ENCODE assay signal across 7 cellular contexts in the genomic region with DNA sequence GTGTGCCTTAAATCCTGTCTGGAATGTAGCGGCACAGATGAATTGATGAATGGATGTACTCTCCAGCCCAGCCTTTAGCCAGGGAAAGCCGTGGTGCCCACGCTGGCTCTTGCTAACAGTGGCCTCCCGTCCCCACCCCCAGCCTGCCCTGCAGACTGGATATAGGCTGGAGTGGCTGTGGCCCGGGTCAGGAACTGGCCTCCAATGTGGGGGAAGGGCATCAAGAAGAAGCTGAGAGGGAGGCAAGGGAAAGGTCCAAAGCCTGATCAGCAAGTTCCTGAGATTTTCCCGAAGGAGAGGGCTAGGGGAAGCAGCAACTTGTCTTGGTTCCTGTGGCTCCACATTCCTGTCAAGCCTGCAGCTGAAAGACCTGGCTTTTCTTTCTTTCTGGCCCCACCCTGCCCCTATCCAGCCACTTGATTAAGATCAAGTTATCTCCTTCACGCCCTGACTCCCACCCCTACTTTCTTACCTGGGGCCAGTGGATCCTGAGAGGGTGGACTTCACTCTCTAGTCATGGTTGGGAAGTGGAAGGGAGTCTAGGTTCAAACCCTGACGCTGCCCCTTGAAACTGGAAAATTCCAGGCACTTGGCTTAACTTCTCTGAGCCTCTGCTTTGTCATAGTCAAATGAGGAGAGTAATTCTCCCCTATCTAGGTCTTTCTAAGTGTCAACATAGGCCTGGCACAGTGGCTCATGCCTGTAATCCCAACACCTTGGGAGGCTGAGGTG. TPM values are rescaled to one million over a fixed set of nuclear protein-coding genes. Genes with fewer than 3 reads are reported as not detected.
DNase-seq lines count a peak whose midpoint lies in the region; ATAC-seq, FAIRE-seq and TF ChIP-seq lines count a peak whose summit lies in the region.
"Had no signal": no experiment of that assay in that cellular context is flagged by ENCODE, and none has a peak within 500 bp of the region (broad histone marks: within the 10 kb centered on the region; RNA-seq: fewer than 3 reads in every experiment).

No MANE protein-coding gene starts in this region.

- H3K4me1 ChIP-seq in HUES48 (ENCODE audit: control insufficient read depth, insufficient read depth, low read length) = peaks cover 29% of the 10 kb centered on the region
- H3K4me1 ChIP-seq in neutrophil (ENCODE audit: control insufficient read depth in 1 of 2, insufficient read depth in 1 of 2, low read depth in 1 of 2, low read length in 1 of 2) = peaks cover 13% of the 10 kb centered on the region in 2 experiments

- no peak overlapping the region for H3K4me3 ChIP-seq in HUES48 (ENCODE audit: low read depth, low read length)
- H3K4me3 ChIP-seq in bronchial epithelial cell (ENCODE audit: low read depth, low read length) = peak overlapping the region; percentile 19
- no peak overlapping the region for H3K4me3 ChIP-seq in neutrophil (ENCODE audit: low read depth in 1 of 2, low read length in 1 of 2)

- H3K9me3 ChIP-seq in HUES48 (ENCODE audit: control insufficient read depth, insufficient read depth, low read length) (no peaks in the 10 kb centered on the region), neutrophil (no peaks in the 10 kb centered on the region)

- H3K9ac ChIP-seq in HUES48 (ENCODE audit: low read depth, low read length) = no peak overlapping the region

- peaks cover 16% of the 10 kb centered on the region for H3K36me3 ChIP-seq in HUES48 (ENCODE audit: control insufficient read depth, insufficient read depth, low read length)
- H3K36me3 ChIP-seq in bronchial epithelial cell (ENCODE audit: control insufficient read depth, insufficient read depth, low read length) = peaks cover 1% of the 10 kb centered on the region
- H3K36me3 ChIP-seq in neutrophil = peaks cover 31% of the 10 kb centered on the region

- FAIRE-seq in bronchial epithelial cell (lab: Jason Lieb, UNC) = no peak

- H3K27ac ChIP-seq in HUES48 (ENCODE audit: low read depth, low read length) (peak overlapping the region; percentile 83), neutrophil (peak overlapping the region; percentile 18)

- H3K27me3 ChIP-seq in HUES48 (ENCODE audit: control insufficient read depth, insufficient read depth, low read length) = no peaks in the 10 kb centered on the region
- no peaks in the 10 kb centered on the region for H3K27me3 ChIP-seq in bronchial epithelial cell (ENCODE audit: control insufficient read depth, insufficient read depth, low read length)
- H3K27me3 ChIP-seq in neutrophil = no peaks in the 10 kb centered on the region

- TF ChIP-seq CTCF in bronchial epithelial cell (IDR thresholded peaks at IDR 0.05; ENCODE audit: insufficient read depth, low read length, severe bottlenecking) = no peak
- no peak for TF ChIP-seq CTCF in neutrophil (IDR thresholded peaks at IDR 0.05)

- ATAC-seq in HG03439 (IDR thresholded peaks at IDR 0.05; ENCODE audit: unreplicated experiment) = no peak

- DNase-seq in bronchial epithelial cell (ENCODE audit: low read depth) = peak; percentile 80
- no peak for DNase-seq in NK-92 treated with Interleukin-12 subunit alpha and Interleukin-12 subunit beta, amount 100 ng/mL, for 24 hours (lab: John Stamatoyannopoulos, UW)
- no peak for DNase-seq in activated CD4-positive, CD25-positive, alpha-beta regulatory T cell treated with anti-CD3 and anti-CD28 coated beads, Interleukin-2, amount 50 U/mL, for 72 hours
- DNase-seq: NCI-H524 treated with DMSO at 0.1 percent for 48 hours had no signal

RNA-seq across cellular contexts. Expression of gene MICALL1, which starts 11.0 kb away (rescaled TPM):
- 143 and 201 TPM in 2 replicates for total RNA-seq in bronchial epithelial cell

RNA-seq across cellular contexts. Expression of gene EIF3L, which starts 45.9 kb away (rescaled TPM):
- 267 and 420 TPM in 2 replicates for total RNA-seq in bronchial epithelial cell

RNA-seq across cellular contexts. Expression of gene ANKRD54, which starts 51.0 kb away (rescaled TPM):
- total RNA-seq in bronchial epithelial cell = 18.7 and 18.9 TPM in 2 replicates

RNA-seq across cellular contexts. Expression of gene C22orf23, which starts 58.3 kb away (rescaled TPM):
- total RNA-seq in bronchial epithelial cell = not detected in 2 replicates

RNA-seq across cellular contexts. Expression of gene POLR2F, which starts 58.4 kb away (rescaled TPM):
- 23.7 and 41.0 TPM in 2 replicates for total RNA-seq in bronchial epithelial cell
